Comparison of ENCODE assay signal across 9 cellular contexts in genomic region chr19:41223431-41224234, GRCh38. TPM values are rescaled to one million over a fixed set of nuclear protein-coding genes. Genes with fewer than 3 reads are reported as not detected.
A peak's percentile ranks its signal among the peaks of the same experiment; 100 is the strongest.
DNase-seq lines count a peak whose midpoint lies in the region; ATAC-seq lines count a peak whose summit lies in the region.
"Had no signal": no experiment of that assay in that cellular context is flagged by ENCODE, and none has a peak within 500 bp of the region (broad histone marks: within the 10 kb centered on the region; RNA-seq: fewer than 3 reads in every experiment).

No MANE protein-coding gene starts in this region.

- in situ Hi-C loops in GM23248 (cut with MboI): no loop called here

- H3K79me2 ChIP-seq in GM23248 (ENCODE audit: insufficient read depth): peaks cover 81% of the 10 kb centered on the region

- peak overlapping the region; percentile 74 for H3K4me2 ChIP-seq in GM23248 (ENCODE audit: unreplicated experiment)

- DNase-seq in GM23248 (peak; percentile 91), T-cell (no peak), fibroblast of the conjunctiva (ENCODE audit: low read depth) (peak; percentile 47), skeletal muscle cell (ENCODE audit: low read depth) (peak; percentile 60), AML-193 (lab: John Stamatoyannopoulos, UW) (no peak)
- DNase-seq in activated T-cell treated with anti-CD3 and anti-CD28 coated beads, Interleukin-2, amount 50 U/mL, for 24 hours: no peak
- no peak for DNase-seq in activated T-cell treated with anti-CD3 and anti-CD28 coated beads, Interleukin-2, amount 50 U/mL, for 48 hours

- H3K4me3 ChIP-seq in GM23248 (peak overlapping the region; percentile 58), skeletal muscle cell (ENCODE audit: low read depth, low read length) (peak overlapping the region; percentile 15)

- POLR2A ChIA-PET in T-cell (lab: Charles Lee): no interaction called here

- no peak overlapping the region for H2AFZ ChIP-seq in GM23248

- H3K4me1 Mint-ChIP-seq in T-cell: peaks cover 17 to 24% (median 22%) of the 10 kb centered on the region in 3 donors
- peaks cover 31% of the 10 kb centered on the region for H3K4me1 Mint-ChIP-seq in activated T-cell treated with anti-CD3 and anti-CD28 coated beads, Interleukin-2, amount 50 U/mL, for 24 hours (ENCODE audit: low read depth)

- H3K27ac Mint-ChIP-seq in T-cell: peak overlapping the region; percentile 7 to 40
- no peak overlapping the region for H3K27ac Mint-ChIP-seq in activated T-cell treated with anti-CD3 and anti-CD28 coated beads, Interleukin-2, amount 50 U/mL, for 24 hours

- peak overlapping the region; percentile 76 for H3K9ac ChIP-seq in GM23248

- no peaks in the 10 kb centered on the region for H3K36me3 Mint-ChIP-seq in T-cell
- H3K36me3 Mint-ChIP-seq in activated T-cell treated with anti-CD3 and anti-CD28 coated beads, Interleukin-2, amount 50 U/mL, for 24 hours (ENCODE audit: low read depth): no peaks in the 10 kb centered on the region
- H3K36me3 Mint-ChIP-seq: IgD-negative memory B cell had no signal

- peaks cover 42% of the 10 kb centered on the region for H3K36me3 ChIP-seq in GM23248 (ENCODE audit: low read depth)

- peaks cover 55% of the 10 kb centered on the region for H3K4me1 ChIP-seq in GM23248 (ENCODE audit: insufficient read depth)

- H4K20me1 ChIP-seq in GM23248 (ENCODE audit: insufficient read depth): no peaks in the 10 kb centered on the region

- peaks cover 19 to 29% of the 10 kb centered on the region in 2 donors for H3K27me3 Mint-ChIP-seq in T-cell
- H3K27me3 Mint-ChIP-seq in activated T-cell treated with anti-CD3 and anti-CD28 coated beads, Interleukin-2, amount 50 U/mL, for 24 hours: peaks cover 47% of the 10 kb centered on the region

- H3K9me3 ChIP-seq in GM23248 (ENCODE audit: low read depth): no peaks in the 10 kb centered on the region

- no peaks in the 10 kb centered on the region for H3K9me2 ChIP-seq in GM23248 (ENCODE audit: insufficient read depth)

- 8 to 20% methylated on average over 8 of the region's 8 CpGs for WGBS in GM23248 (ENCODE audit: low coverage in 1 of 2, low lambda C conversion rate in 2 of 2, missing lambda C conversion rate in 2 of 2), 2 experiments

- no peak overlapping the region for H3K4me3 Mint-ChIP-seq in T-cell
- H3K4me3 Mint-ChIP-seq in activated T-cell treated with anti-CD3 and anti-CD28 coated beads, Interleukin-2, amount 50 U/mL, for 24 hours: no peak overlapping the region
- H3K4me3 Mint-ChIP-seq: IgD-negative memory B cell had no signal

- peaks cover 72% of the 10 kb centered on the region for H3F3A ChIP-seq in GM23248 (ENCODE audit: insufficient read depth)

- CTCF ChIA-PET in T-cell (lab: Charles Lee): no interaction called here

- ATAC-seq in T-cell (replicated peaks in 1 of 4): no peak
- no peak for ATAC-seq in GM19324 (IDR thresholded peaks at IDR 0.05; ENCODE audit: low FRiP score, unreplicated experiment)

- peak overlapping the region; percentile 92 for H3K27ac ChIP-seq in GM23248

- no peaks in the 10 kb centered on the region for H3K27me3 ChIP-seq in GM23248 (replicated peaks; ENCODE audit: insufficient read depth)

- H3K9me3 Mint-ChIP-seq in T-cell: no peaks in the 10 kb centered on the region
- H3K9me3 Mint-ChIP-seq in activated T-cell treated with anti-CD3 and anti-CD28 coated beads, Interleukin-2, amount 50 U/mL, for 24 hours: no peaks in the 10 kb centered on the region

RNA-seq across cellular contexts. Expression of gene AXL, which starts 4.6 kb away (rescaled TPM):
- total RNA-seq in GM23248 (2014; rRNA removed; shearing (Covaris generic)): 401 and 421 TPM in 2 replicates
- polyA plus RNA-seq in GM23248 (2016; fragmentation: Nextera tagmentation; extraction: Ambion mirVana): 340 and 348 TPM in 2 replicates
- under 1 TPM in 3 of 5 donors, not detected in 2; 0.16 to 0.70 (median 0.47) TPM for total RNA-seq in T-cell

RNA-seq across cellular contexts. Expression of gene CYP2S1, which starts 30.6 kb away (rescaled TPM):
- total RNA-seq in GM23248 (2014; rRNA removed; shearing (Covaris generic)): 0.13 TPM in 1 of 2 replicates, not detected in the other
- not detected in 2 replicates for polyA plus RNA-seq in GM23248 (2016; fragmentation: Nextera tagmentation; extraction: Ambion mirVana)
- total RNA-seq in T-cell: 1 to 10 TPM in 1 of 5 donors, under 1 TPM in 3, not detected in 1; 0.20 to 1.2 (median 0.51) TPM
- polyA plus RNA-seq: IgD-negative memory B cell had no signal

RNA-seq across cellular contexts. Expression of gene HNRNPUL1, which starts 40.5 kb away (rescaled TPM):
- 107 and 111 TPM in 2 replicates for total RNA-seq in GM23248 (2014; rRNA removed; shearing (Covaris generic))
- polyA plus RNA-seq in GM23248 (2016; fragmentation: Nextera tagmentation; extraction: Ambion mirVana): 105 and 112 TPM in 2 replicates
- total RNA-seq in T-cell: 100 to 1,000 TPM; 275 to 350 (median 307) TPM

Comparison
In these comparisons a context has a peak if more than half of its experiments do, and no peak if none do; other contexts are left out.
1. DNase-seq: peak in GM23248 (single experiment), fibroblast of the conjunctiva (single experiment) and skeletal muscle cell (single experiment); none in T-cell (0 of 34), AML-193 (0 of 2), activated T-cell treated with anti-CD3 and anti-CD28 coated beads, Interleukin-2, amount 50 U/mL, for 24 hours (single experiment) and activated T-cell treated with anti-CD3 and anti-CD28 coated beads, Interleukin-2, amount 50 U/mL, for 48 hours (0 of 2).
2. RNA of gene AXL, which starts 4.6 kb away (total RNA-seq): 401 to 421 TPM in GM23248; 0.16 to 0.70 TPM in T-cell; every median in the first group is over 100 times any median in the second.